Comparison of ENCODE assay signal across 1 cellular context in the genomic region with DNA sequence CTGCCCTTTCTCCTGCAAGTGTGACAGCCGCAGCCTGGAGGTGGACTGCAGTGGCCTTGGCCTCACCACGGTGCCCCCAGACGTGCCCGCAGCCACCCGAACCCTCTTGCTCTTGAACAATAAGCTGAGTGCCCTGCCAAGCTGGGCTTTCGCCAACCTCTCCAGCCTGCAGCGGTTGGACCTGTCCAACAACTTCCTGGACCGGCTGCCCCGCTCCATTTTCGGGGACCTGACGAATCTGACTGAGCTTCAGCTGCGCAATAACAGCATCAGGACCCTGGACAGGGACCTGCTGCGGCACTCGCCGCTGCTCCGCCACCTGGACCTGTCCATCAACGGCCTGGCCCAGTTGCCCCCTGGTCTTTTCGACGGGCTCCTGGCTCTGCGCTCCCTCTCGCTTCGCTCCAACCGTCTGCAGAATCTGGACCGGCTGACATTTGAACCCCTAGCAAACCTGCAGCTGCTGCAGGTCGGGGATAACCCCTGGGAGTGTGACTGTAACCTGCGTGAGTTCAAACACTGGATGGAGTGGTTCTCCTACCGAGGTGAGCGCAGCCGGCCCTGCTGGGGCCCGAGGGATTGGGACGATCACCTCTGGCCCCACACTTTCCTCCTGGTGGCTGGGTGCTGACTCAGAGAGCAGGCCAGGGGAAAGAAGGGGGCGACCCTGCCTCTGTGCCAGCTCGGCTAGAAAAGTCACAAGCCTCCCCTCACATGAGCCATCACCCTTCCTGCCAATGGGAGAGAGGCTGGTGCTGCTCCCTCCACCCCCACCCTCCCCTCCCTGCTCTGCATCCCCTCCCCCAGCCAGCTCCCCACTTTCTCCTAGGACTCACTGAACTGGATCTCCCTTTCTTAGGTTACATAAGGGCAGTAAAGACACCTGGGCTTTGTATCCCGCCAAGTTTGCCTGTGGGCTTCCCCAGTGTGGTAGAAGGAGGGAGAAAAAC.
TF ChIP-seq lines count a peak whose summit lies in the region.

No MANE protein-coding gene starts in this region.

TF ChIP-seq in GM12878, 131 proteins besides CTCF, POLR2A, EP300 and RAD21:
- TF ChIP-seq, protein P1, sequence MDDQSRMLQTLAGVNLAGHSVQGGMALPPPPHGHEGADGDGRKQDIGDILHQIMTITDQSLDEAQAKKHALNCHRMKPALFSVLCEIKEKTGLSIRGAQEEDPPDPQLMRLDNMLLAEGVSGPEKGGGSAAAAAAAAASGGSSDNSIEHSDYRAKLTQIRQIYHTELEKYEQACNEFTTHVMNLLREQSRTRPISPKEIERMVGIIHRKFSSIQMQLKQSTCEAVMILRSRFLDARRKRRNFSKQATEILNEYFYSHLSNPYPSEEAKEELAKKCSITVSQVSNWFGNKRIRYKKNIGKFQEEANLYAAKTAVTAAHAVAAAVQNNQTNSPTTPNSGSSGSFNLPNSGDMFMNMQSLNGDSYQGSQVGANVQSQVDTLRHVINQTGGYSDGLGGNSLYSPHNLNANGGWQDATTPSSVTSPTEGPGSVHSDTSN (IDR thresholded peaks at IDR 0.05; ENCODE audit: insufficient replicate concordance, low read depth, low read length): peak; percentile 56
- TF ChIP-seq CREB1 (IDR thresholded peaks at IDR 0.05; ENCODE audit: low read depth): no peak
- TF ChIP-seq SMAD1 (IDR thresholded peaks at IDR 0.05; ENCODE audit: low read depth, partially characterized antibody): no peak
- TF ChIP-seq LARP7 (IDR thresholded peaks at IDR 0.05): no peak
- TF ChIP-seq WRNIP1 (IDR thresholded peaks at IDR 0.05; ENCODE audit: borderline replicate concordance, low read depth, low read length): no peak
- TF ChIP-seq, protein P2, sequence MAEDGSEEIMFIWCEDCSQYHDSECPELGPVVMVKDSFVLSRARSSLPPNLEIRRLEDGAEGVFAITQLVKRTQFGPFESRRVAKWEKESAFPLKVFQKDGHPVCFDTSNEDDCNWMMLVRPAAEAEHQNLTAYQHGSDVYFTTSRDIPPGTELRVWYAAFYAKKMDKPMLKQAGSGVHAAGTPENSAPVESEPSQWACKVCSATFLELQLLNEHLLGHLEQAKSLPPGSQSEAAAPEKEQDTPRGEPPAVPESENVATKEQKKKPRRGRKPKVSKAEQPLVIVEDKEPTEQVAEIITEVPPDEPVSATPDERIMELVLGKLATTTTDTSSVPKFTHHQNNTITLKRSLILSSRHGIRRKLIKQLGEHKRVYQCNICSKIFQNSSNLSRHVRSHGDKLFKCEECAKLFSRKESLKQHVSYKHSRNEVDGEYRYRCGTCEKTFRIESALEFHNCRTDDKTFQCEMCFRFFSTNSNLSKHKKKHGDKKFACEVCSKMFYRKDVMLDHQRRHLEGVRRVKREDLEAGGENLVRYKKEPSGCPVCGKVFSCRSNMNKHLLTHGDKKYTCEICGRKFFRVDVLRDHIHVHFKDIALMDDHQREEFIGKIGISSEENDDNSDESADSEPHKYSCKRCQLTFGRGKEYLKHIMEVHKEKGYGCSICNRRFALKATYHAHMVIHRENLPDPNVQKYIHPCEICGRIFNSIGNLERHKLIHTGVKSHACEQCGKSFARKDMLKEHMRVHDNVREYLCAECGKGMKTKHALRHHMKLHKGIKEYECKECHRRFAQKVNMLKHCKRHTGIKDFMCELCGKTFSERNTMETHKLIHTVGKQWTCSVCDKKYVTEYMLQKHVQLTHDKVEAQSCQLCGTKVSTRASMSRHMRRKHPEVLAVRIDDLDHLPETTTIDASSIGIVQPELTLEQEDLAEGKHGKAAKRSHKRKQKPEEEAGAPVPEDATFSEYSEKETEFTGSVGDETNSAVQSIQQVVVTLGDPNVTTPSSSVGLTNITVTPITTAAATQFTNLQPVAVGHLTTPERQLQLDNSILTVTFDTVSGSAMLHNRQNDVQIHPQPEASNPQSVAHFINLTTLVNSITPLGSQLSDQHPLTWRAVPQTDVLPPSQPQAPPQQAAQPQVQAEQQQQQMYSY (CRISPR knock-in tag; IDR thresholded peaks at IDR 0.05): no peak
- no peak for TF ChIP-seq EED (IDR thresholded peaks at IDR 0.05; ENCODE audit: low read depth)
- no peak for TF ChIP-seq NFIC (IDR thresholded peaks at IDR 0.05; ENCODE audit: low read depth, low read length)
- TF ChIP-seq SMARCA5 (IDR thresholded peaks at IDR 0.05): no peak
- no peak for TF ChIP-seq ZZZ3 (IDR thresholded peaks at IDR 0.05; ENCODE audit: control insufficient read depth, insufficient read length, low read depth)
- no peak for TF ChIP-seq MXI1 (IDR thresholded peaks at IDR 0.05; ENCODE audit: low read depth, low read length)
- TF ChIP-seq, protein P3, sequence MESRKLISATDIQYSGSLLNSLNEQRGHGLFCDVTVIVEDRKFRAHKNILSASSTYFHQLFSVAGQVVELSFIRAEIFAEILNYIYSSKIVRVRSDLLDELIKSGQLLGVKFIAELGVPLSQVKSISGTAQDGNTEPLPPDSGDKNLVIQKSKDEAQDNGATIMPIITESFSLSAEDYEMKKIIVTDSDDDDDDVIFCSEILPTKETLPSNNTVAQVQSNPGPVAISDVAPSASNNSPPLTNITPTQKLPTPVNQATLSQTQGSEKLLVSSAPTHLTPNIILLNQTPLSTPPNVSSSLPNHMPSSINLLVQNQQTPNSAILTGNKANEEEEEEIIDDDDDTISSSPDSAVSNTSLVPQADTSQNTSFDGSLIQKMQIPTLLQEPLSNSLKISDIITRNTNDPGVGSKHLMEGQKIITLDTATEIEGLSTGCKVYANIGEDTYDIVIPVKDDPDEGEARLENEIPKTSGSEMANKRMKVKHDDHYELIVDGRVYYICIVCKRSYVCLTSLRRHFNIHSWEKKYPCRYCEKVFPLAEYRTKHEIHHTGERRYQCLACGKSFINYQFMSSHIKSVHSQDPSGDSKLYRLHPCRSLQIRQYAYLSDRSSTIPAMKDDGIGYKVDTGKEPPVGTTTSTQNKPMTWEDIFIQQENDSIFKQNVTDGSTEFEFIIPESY (IDR thresholded peaks at IDR 0.05): no peak
- TF ChIP-seq, protein P4, sequence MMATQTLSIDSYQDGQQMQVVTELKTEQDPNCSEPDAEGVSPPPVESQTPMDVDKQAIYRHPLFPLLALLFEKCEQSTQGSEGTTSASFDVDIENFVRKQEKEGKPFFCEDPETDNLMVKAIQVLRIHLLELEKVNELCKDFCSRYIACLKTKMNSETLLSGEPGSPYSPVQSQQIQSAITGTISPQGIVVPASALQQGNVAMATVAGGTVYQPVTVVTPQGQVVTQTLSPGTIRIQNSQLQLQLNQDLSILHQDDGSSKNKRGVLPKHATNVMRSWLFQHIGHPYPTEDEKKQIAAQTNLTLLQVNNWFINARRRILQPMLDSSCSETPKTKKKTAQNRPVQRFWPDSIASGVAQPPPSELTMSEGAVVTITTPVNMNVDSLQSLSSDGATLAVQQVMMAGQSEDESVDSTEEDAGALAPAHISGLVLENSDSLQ (IDR thresholded peaks at IDR 0.05): peak; percentile 71
- no peak for TF ChIP-seq BACH1 (IDR thresholded peaks at IDR 0.05; ENCODE audit: borderline replicate concordance)
- TF ChIP-seq ZNF24 (IDR thresholded peaks at IDR 0.05): no peak
- TF ChIP-seq, protein P5, sequence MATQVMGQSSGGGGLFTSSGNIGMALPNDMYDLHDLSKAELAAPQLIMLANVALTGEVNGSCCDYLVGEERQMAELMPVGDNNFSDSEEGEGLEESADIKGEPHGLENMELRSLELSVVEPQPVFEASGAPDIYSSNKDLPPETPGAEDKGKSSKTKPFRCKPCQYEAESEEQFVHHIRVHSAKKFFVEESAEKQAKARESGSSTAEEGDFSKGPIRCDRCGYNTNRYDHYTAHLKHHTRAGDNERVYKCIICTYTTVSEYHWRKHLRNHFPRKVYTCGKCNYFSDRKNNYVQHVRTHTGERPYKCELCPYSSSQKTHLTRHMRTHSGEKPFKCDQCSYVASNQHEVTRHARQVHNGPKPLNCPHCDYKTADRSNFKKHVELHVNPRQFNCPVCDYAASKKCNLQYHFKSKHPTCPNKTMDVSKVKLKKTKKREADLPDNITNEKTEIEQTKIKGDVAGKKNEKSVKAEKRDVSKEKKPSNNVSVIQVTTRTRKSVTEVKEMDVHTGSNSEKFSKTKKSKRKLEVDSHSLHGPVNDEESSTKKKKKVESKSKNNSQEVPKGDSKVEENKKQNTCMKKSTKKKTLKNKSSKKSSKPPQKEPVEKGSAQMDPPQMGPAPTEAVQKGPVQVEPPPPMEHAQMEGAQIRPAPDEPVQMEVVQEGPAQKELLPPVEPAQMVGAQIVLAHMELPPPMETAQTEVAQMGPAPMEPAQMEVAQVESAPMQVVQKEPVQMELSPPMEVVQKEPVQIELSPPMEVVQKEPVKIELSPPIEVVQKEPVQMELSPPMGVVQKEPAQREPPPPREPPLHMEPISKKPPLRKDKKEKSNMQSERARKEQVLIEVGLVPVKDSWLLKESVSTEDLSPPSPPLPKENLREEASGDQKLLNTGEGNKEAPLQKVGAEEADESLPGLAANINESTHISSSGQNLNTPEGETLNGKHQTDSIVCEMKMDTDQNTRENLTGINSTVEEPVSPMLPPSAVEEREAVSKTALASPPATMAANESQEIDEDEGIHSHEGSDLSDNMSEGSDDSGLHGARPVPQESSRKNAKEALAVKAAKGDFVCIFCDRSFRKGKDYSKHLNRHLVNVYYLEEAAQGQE (IDR thresholded peaks at IDR 0.05; ENCODE audit: low read depth, low read length): peak; percentile 88
- no peak for TF ChIP-seq CREM (IDR thresholded peaks at IDR 0.05; ENCODE audit: low read depth)
